25 cellular contexts compared by ENCODE assay signal in the genomic region with DNA sequence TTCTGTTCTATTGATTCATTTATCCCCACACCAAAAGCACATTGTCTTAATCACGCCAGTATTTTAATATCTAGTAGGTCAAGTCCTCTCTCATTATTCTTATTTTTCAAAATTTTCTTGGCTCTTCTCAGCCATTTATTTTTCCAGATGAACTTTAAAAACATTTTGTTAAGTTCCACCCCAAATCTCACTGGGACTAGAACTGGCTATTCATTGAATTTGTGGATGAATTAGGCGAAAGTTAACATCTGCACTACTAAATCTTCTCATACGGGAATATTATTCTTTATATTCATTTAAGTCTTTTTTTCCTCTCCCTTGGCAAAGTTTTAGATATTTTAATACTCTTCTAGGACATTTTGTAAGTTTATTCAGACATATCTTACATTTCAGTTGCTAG.
"Had no signal": no experiment of that assay in that cellular context is flagged by ENCODE, and none has a peak within 500 bp of the region (broad histone marks: within the 10 kb centered on the region; RNA-seq: fewer than 3 reads in every experiment).

No MANE protein-coding gene starts in this region.

- H3K4me1 ChIP-seq: parathyroid adenoma, psoas muscle, sigmoid colon, stomach, suprapubic skin, testis, tibial artery, transverse colon, upper lobe of right lung, uterus had no signal

- H3K36me3 ChIP-seq: neural progenitor cell, ovary, sigmoid colon, stomach, suprapubic skin, tibial artery, transverse colon, upper lobe of right lung, uterus had no signal

- ATAC-seq: naive thymus-derived CD4-positive, alpha-beta T cell; natural killer cell; psoas muscle; stimulated activated effector memory CD8-positive, alpha-beta T cell treated with anti-CD3 and anti-CD28 coated beads, Interleukin-12 subunit alpha, Interleukin-12 subunit beta, amount 100 ng/mL, for 72 hours; stimulated activated naive B cell treated with anti-CD40 and anti-IgM and Interleukin-4, amounts not matched to agents 10 μg/mL and 1 μg/mL and 100 μg/mL, for 72 hours; upper lobe of right lung had no signal

- H3K4me3 ChIP-seq: neural progenitor cell, ovary, psoas muscle, sigmoid colon, stomach, suprapubic skin, testis, tibial artery, transverse colon, upper lobe of right lung, uterus had no signal

- DNase-seq: naive thymus-derived CD4-positive, alpha-beta T cell; natural killer cell; occipital lobe; ovary; posterior cingulate gyrus; psoas muscle; sigmoid colon; small intestine; stimulated activated CD4-positive, alpha-beta T cell treated with anti-CD3 and anti-CD28 coated beads, Interleukin-15, amount 100 ng/mL, for 24 hours; stimulated activated CD4-positive, alpha-beta T cell treated with anti-CD3 and anti-CD28 coated beads, Interleukin-2, amount 100 ng/mL, for 24 hours; stimulated activated CD4-positive, alpha-beta T cell treated with anti-CD3 and anti-CD28 coated beads, Interleukin-2, amount 100 ng/mL, for 48 hours; stimulated activated CD4-positive, alpha-beta T cell treated with anti-CD3 and anti-CD28 coated beads, Interleukin-4, amount 100 ng/mL, for 24 hours; stimulated activated naive B cell treated with anti-CD40 and anti-IgM and Interleukin-4, amounts not matched to agents 10 μg/mL and 1 μg/mL and 100 μg/mL, for 72 hours; stimulated activated naive CD4-positive, alpha-beta T cell treated with Interleukin-2 at 50 U/mL for 16 hours; stomach; substantia nigra; testis; tibial artery; transverse colon; upper lobe of right lung; uterus had no signal

- H3K27me3 ChIP-seq: neural progenitor cell, ovary, sigmoid colon, testis, uterus had no signal

- H3K9me3 ChIP-seq: ovary, psoas muscle, sigmoid colon, stomach, suprapubic skin, testis, tibial artery, transverse colon, upper lobe of right lung, uterus had no signal

- H3K27ac ChIP-seq: neural progenitor cell, ovary, parathyroid adenoma, psoas muscle, sigmoid colon, stomach, suprapubic skin, testis, tibial artery, transverse colon, upper lobe of right lung, uterus had no signal
